Comparison of ENCODE assay signal across 2 cellular contexts in genomic region chr22:35913925-35914324, GRCh38.
TF ChIP-seq lines count a peak whose summit lies in the region.

No MANE protein-coding gene starts in this region.

TF ChIP-seq in HEK293, 187 proteins besides CTCF, POLR2A, EP300 and RAD21 (continued from another document):
- TF ChIP-seq PRDM2 (tag by site-specific recombination; IDR thresholded peaks at IDR 0.05; ENCODE audit: borderline replicate concordance) (no peak), ZBTB48 (tag by site-specific recombination; IDR thresholded peaks at IDR 0.05) (no peak), BCL11B (tag by site-specific recombination; IDR thresholded peaks at IDR 0.05; ENCODE audit: low read depth) (no peak), ZNF211 (tag by site-specific recombination; IDR thresholded peaks at IDR 0.05; ENCODE audit: low read depth) (no peak), ZSCAN18 (tag by site-specific recombination; IDR thresholded peaks at IDR 0.05) (no peak), ZNF658 (tag by site-specific recombination; IDR thresholded peaks at IDR 0.05) (no peak), SETDB1 (IDR thresholded peaks at IDR 0.05; ENCODE audit: insufficient read length, low read length) (no peak), KLF17 (tag by site-specific recombination; IDR thresholded peaks at IDR 0.05) (no peak), ZNF513 (tag by site-specific recombination; IDR thresholded peaks at IDR 0.05) (no peak), ZFHX2 (tag by site-specific recombination; conservative IDR thresholded peaks at IDR 0.05) (no peak)

TF ChIP-seq in HepG2, 621 proteins besides CTCF, POLR2A, EP300 and RAD21 (continued from another document):
- no peak for TF ChIP-seq ZNF670 (CRISPR knock-in tag; IDR thresholded peaks at IDR 0.05; ENCODE audit: borderline replicate concordance)
TF ChIP-seq in HepG2: peak in this region for 0.
